ENCODE assay signal across 1 cellular context in genomic region chr3:127822836-127823589, GRCh38.
TF ChIP-seq lines count a peak whose summit lies in the region.

No MANE protein-coding gene starts in this region.

TF ChIP-seq in GM12878, 131 proteins besides CTCF, POLR2A, EP300 and RAD21 (continued from another document):
- TF ChIP-seq HSF1 (IDR thresholded peaks at IDR 0.05; ENCODE audit: low read depth, low read length) (no peak), CHD2 (IDR thresholded peaks at IDR 0.05; ENCODE audit: borderline replicate concordance, low read depth, low read length) (no peak), NFIC (IDR thresholded peaks at IDR 0.05; ENCODE audit: low read depth, low read length) (no peak; the same call in 1 of the 2 replicates), RBBP5 (conservative IDR thresholded peaks at IDR 0.05) (no peak), TAF1 (IDR thresholded peaks at IDR 0.05; ENCODE audit: borderline replicate concordance, low read depth, low read length) (peak; percentile 31; the same call in 1 of the 2 replicates), RB1 (IDR thresholded peaks at IDR 0.05; ENCODE audit: borderline replicate concordance) (peak; percentile 47; the same call in 1 of the 2 replicates)
